ENCODE assay signal across 11 cellular contexts in the genomic region with DNA sequence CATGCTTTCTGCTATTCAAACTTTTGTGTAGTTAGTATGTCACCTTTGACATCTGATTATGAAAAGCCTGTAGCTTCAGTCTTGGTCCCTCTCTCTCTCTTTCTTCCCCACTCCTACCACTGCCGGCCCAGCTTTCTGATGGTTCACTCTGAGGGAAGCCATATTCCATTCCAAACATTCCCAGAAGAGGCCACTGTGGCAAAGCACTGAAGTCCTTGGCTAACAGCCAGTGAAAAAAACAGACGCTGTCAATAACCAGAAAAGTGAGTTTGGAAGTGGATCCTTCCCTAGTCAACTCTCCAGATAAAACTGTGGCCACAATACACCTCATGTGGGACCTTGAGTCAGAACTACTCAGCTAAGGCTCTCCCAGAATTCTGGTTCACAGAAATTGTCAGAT.
DNase-seq lines count a peak whose midpoint lies in the region; ATAC-seq and TF ChIP-seq lines count a peak whose summit lies in the region.
"Had no signal": no experiment of that assay in that cellular context is flagged by ENCODE, and none has a peak within 500 bp of the region (broad histone marks: within the 10 kb centered on the region; RNA-seq: fewer than 3 reads in every experiment).

No MANE protein-coding gene starts in this region.

- H3K27ac Mint-ChIP-seq in activated T-helper 17 cell treated with anti-CD3 and anti-CD28 coated beads, Interleukin-2, amount 50 U/mL, for 72 hours, result no peak overlapping the region
- H3K27ac Mint-ChIP-seq: IgD-negative memory B cell, immature natural killer cell had no signal

- H3K4me1 Mint-ChIP-seq in activated T-helper 17 cell treated with anti-CD3 and anti-CD28 coated beads, Interleukin-2, amount 50 U/mL, for 72 hours, result no peaks in the 10 kb centered on the region
- H3K4me1 Mint-ChIP-seq: IgD-negative memory B cell, immature natural killer cell had no signal

- no peaks in the 10 kb centered on the region for H3K36me3 Mint-ChIP-seq in activated T-helper 17 cell treated with anti-CD3 and anti-CD28 coated beads, Interleukin-2, amount 50 U/mL, for 72 hours (ENCODE audit: low read depth)
- H3K36me3 Mint-ChIP-seq: IgD-negative memory B cell, immature natural killer cell had no signal

- H3K9me3 Mint-ChIP-seq in activated T-helper 17 cell treated with anti-CD3 and anti-CD28 coated beads, Interleukin-2, amount 50 U/mL, for 72 hours, result peaks cover 4% of the 10 kb centered on the region

- TF ChIP-seq CTCF in VCaP (conservative IDR thresholded peaks at IDR 0.05), result peak; percentile 76

- no peak overlapping the region for H3K4me3 Mint-ChIP-seq in activated T-helper 17 cell treated with anti-CD3 and anti-CD28 coated beads, Interleukin-2, amount 50 U/mL, for 72 hours
- H3K4me3 Mint-ChIP-seq: IgD-negative memory B cell, immature natural killer cell had no signal

- DNase-seq in Ammon's horn (ENCODE audit: low spot score) (peak; percentile 45), HT1080 (ENCODE audit: low read depth) (peak; percentile 27), islet precursor cell (peak; percentile 78), OCI-M2 (lab: John Stamatoyannopoulos, UW; ENCODE audit: unreplicated experiment) (no peak), COLO668 (lab: John Stamatoyannopoulos, UW; ENCODE audit: unreplicated experiment) (no peak)
- DNase-seq: amniotic stem cell, immature natural killer cell had no signal

- ATAC-seq in activated T-helper 17 cell treated with anti-CD3 and anti-CD28 coated beads, Interleukin-2, amount 50 U/mL, for 72 hours (replicated peaks), result no peak
- ATAC-seq in HG03108 (IDR thresholded peaks at IDR 0.05; ENCODE audit: unreplicated experiment), result no peak

- 0 out of 2 replicates have a peak overlapping the region, but pooled peaks have one; percentile 6 for H3K27ac ChIP-seq in VCaP

- H3K27me3 Mint-ChIP-seq in activated T-helper 17 cell treated with anti-CD3 and anti-CD28 coated beads, Interleukin-2, amount 50 U/mL, for 72 hours, result no peaks in the 10 kb centered on the region
- H3K27me3 Mint-ChIP-seq: IgD-negative memory B cell had no signal

Comparison
In these comparisons a context has a peak if more than half of its experiments do, and no peak if none do; other contexts are left out.
1. DNase-seq: peak in Ammon's horn (single experiment), HT1080 (single experiment) and islet precursor cell (single experiment); none in OCI-M2 (single experiment) and COLO668 (single experiment).